12 cellular contexts compared by ENCODE assay signal in the genomic region with DNA sequence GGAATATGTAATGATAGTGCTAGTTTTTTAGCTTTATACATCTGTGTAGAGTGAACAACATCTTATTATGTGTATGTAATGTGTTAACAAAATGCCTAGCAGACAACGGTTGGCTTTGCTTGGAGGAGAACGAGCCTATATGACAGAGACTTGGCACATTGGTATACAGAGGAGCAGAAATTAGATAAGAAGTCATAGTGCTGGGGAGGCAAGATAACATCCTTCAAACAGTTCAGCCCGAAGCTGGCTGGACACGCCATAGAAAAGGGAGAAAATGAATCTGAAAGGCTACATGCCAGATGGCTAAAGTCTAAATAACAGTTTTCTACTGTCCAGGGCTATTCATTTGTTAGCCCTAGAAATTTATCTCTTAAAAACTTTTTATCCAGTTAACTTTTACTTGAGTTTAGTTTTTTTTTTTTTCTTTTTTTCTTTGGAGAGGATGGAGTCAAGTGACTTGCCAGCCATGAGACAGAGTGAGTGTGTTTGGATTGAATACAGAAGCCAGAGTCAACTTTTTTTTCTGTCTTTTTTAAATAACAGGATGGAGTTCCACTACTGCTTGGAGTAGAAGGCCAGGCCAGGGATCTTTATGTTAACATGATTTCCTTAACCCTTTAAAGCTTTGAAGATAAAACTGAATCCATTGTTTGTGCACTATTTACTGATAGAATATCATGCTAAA.
DNase-seq lines count a peak whose midpoint lies in the region; ATAC-seq, FAIRE-seq and TF ChIP-seq lines count a peak whose summit lies in the region.
"Had no signal": no experiment of that assay in that cellular context is flagged by ENCODE, and none has a peak within 500 bp of the region (broad histone marks: within the 10 kb centered on the region; RNA-seq: fewer than 3 reads in every experiment).

No MANE protein-coding gene starts in this region.

- H3K14ac ChIP-seq in H1 (ENCODE audit: insufficient read length) = no peak overlapping the region

- no peak overlapping the region for H4K8ac ChIP-seq in H1 (ENCODE audit: extremely low read depth, insufficient read depth, low read length)

- H3K4me1 Mint-ChIP-seq in activated T-helper 2 cell treated with anti-CD3 and anti-CD28 coated beads, Interferon-gamma antibody, Interleukin-2, Interleukin-4, amounts not matched to agents 10 μg/mL and 5 μg/mL and 100 μg/mL, durations not matched to agents 14 hours and 24 hours and 36 hours (ENCODE audit: low read depth) = peaks cover 2% of the 10 kb centered on the region

- H3K36me3 Mint-ChIP-seq in activated T-helper 2 cell treated with anti-CD3 and anti-CD28 coated beads, Interferon-gamma antibody, Interleukin-2, Interleukin-4, amounts not matched to agents 10 μg/mL and 5 μg/mL and 100 μg/mL, durations not matched to agents 14 hours and 24 hours and 36 hours (ENCODE audit: low read depth) = no peaks in the 10 kb centered on the region

- H3K9me3 ChIP-seq in GM23248 (ENCODE audit: low read depth) (no peaks in the 10 kb centered on the region), H1 (ENCODE audit: insufficient read depth in 2 of 2, low read depth in 1 of 2, low read length in 1 of 2) (no peaks in the 10 kb centered on the region), right lobe of liver (no peaks in the 10 kb centered on the region), gastrocnemius medialis (no peaks in the 10 kb centered on the region)
- H3K9me3 ChIP-seq: mucosa of descending colon had no signal

- H2AK5ac ChIP-seq in H1 (ENCODE audit: low read depth, low read length) = no peak overlapping the region

- H3K4me1 ChIP-seq in GM23248 (ENCODE audit: insufficient read depth) (peaks cover 27% of the 10 kb centered on the region), H1 (replicated peaks in 1 of 4; ENCODE audit: control insufficient read depth in 3 of 4, insufficient read depth in 4 of 4, low read length in 3 of 4) (no peaks in the 10 kb centered on the region; a peak in 3 of 7 replicates), right lobe of liver (peaks cover 0 to 43% (median 19%) of the 10 kb centered on the region in 4 donors), gastrocnemius medialis (peaks cover 11 to 16% of the 10 kb centered on the region in 2 donors)

- H3K27ac Mint-ChIP-seq in activated T-helper 2 cell treated with anti-CD3 and anti-CD28 coated beads, Interferon-gamma antibody, Interleukin-2, Interleukin-4, amounts not matched to agents 10 μg/mL and 5 μg/mL and 100 μg/mL, durations not matched to agents 14 hours and 24 hours and 36 hours = no peak overlapping the region

- peaks cover 25% of the 10 kb centered on the region for H3F3A ChIP-seq in GM23248 (ENCODE audit: insufficient read depth)

- H3K79me1 ChIP-seq in H1 (ENCODE audit: low read depth, low read length) = no peaks in the 10 kb centered on the region

- H2AFZ ChIP-seq in GM23248 (0 out of 2 replicates have a peak overlapping the region, but pooled peaks have one; percentile 7), H1 (ENCODE audit: low read length) (no peak overlapping the region)

- H3K4me3 ChIP-seq in GM23248 (no peak overlapping the region), H1 (ENCODE audit: extremely low read depth in 1 of 4, insufficient read depth in 2 of 4, low read depth in 3 of 4, low read length in 4 of 4) (no peak overlapping the region), right lobe of liver (no peak overlapping the region), gastrocnemius medialis (no peak overlapping the region)
- H3K4me3 ChIP-seq: mucosa of descending colon had no signal

- no peak overlapping the region for H2BK5ac ChIP-seq in H1 (ENCODE audit: low read depth, low read length)

- H3K36me3 ChIP-seq in GM23248 (ENCODE audit: low read depth) (no peaks in the 10 kb centered on the region), H1 (ENCODE audit: control insufficient read depth in 2 of 4, insufficient read depth in 4 of 4, low read length in 3 of 4) (no peaks in the 10 kb centered on the region; a peak in 1 of 8 replicates), right lobe of liver (no peaks in the 10 kb centered on the region), gastrocnemius medialis (no peaks in the 10 kb centered on the region)

- no peaks in the 10 kb centered on the region for H3K79me2 ChIP-seq in GM23248 (ENCODE audit: insufficient read depth)
- H3K79me2 ChIP-seq in H1 (ENCODE audit: control insufficient read depth in 1 of 2, insufficient read depth in 2 of 2, low read length in 2 of 2) = no peaks in the 10 kb centered on the region

- H3K23me2 ChIP-seq in H1 (ENCODE audit: low read depth, low read length) = no peaks in the 10 kb centered on the region

- POLR2A ChIA-PET in H1 (lab: Charles Lee; ENCODE audit: partially characterized antibody) = no interaction called here

- H3K27me3 ChIP-seq in GM23248 (replicated peaks; ENCODE audit: insufficient read depth) (no peaks in the 10 kb centered on the region), H1 (replicated peaks in 1 of 4; ENCODE audit: control insufficient read depth in 3 of 4, extremely low read depth in 1 of 4, insufficient read depth in 3 of 4, low read length in 3 of 4) (no peaks in the 10 kb centered on the region), right lobe of liver (no peaks in the 10 kb centered on the region), gastrocnemius medialis (no peaks in the 10 kb centered on the region)

- no peaks in the 10 kb centered on the region for H3K9me2 ChIP-seq in GM23248 (ENCODE audit: insufficient read depth)

- H2BK120ac ChIP-seq in H1 (replicated peaks; ENCODE audit: low read depth, low read length) = no peak overlapping the region

- TF ChIP-seq EP300 in H1 (IDR thresholded peaks at IDR 0.05; ENCODE audit: borderline replicate concordance in 1 of 2, low read depth in 2 of 2, low read length in 2 of 2) = no peak

- WGBS in GM23248 (ENCODE audit: low coverage in 1 of 2, low lambda C conversion rate in 2 of 2, missing lambda C conversion rate in 2 of 2), 2 experiments = 50 to 59% methylated on average over 4 of the region's 4 CpGs
- WGBS in H1 (ENCODE audit: extremely low coverage in 1 of 2, insufficient coverage in 1 of 2, insufficient read length in 1 of 2, insufficient replicate concordance in 2 of 2, low coverage in 1 of 2, low lambda C conversion rate in 2 of 2, missing lambda C conversion rate in 1 of 2), 2 experiments = 91% methylated on average over 4 of the region's 4 CpGs; no CpG with 5 or more reads in 1 of the 2 experiments
- 36% methylated on average over 4 of the region's 4 CpGs for WGBS in right lobe of liver (ENCODE audit: insufficient coverage, low coverage, low lambda C conversion rate, missing lambda C conversion rate)

- FAIRE-seq in H1 (lab: Jason Lieb, UNC) (no peak), RCC 7860 (lab: Jason Lieb, UNC) (no peak)

- H3K9ac ChIP-seq in GM23248 = no peak overlapping the region
- H3K9ac ChIP-seq in H1 (replicated peaks in 1 of 4; ENCODE audit: extremely low read depth in 1 of 4, low read depth in 3 of 4, low read length in 3 of 4) = no peak overlapping the region

- 0 out of 2 replicates have a peak overlapping the region, but pooled peaks have one; percentile 24 for H2BK15ac ChIP-seq in H1 (ENCODE audit: low read length)

- H2BK20ac ChIP-seq in H1 (ENCODE audit: low read length) = 0 out of 2 replicates have a peak overlapping the region, but pooled peaks have one; percentile 55

- no peaks in the 10 kb centered on the region for H3K27me3 Mint-ChIP-seq in activated T-helper 2 cell treated with anti-CD3 and anti-CD28 coated beads, Interferon-gamma antibody, Interleukin-2, Interleukin-4, amounts not matched to agents 10 μg/mL and 5 μg/mL and 100 μg/mL, durations not matched to agents 14 hours and 24 hours and 36 hours (ENCODE audit: low read depth)

- CTCF ChIA-PET in H1 (lab: Charles Lee; ENCODE audit: partially characterized antibody) = interaction anchor here (0.6 to 1.0 kb wide), 5 partner anchors 9 to 507 kb away, joined by 3 to 5 read pairs (median 3); no protein-coding TSS in a partner anchor

- no peak for ATAC-seq in right lobe of liver
- ATAC-seq in gastrocnemius medialis = no peak
- ATAC-seq: mucosa of descending colon had no signal

- H3K9me3 Mint-ChIP-seq in activated T-helper 2 cell treated with anti-CD3 and anti-CD28 coated beads, Interferon-gamma antibody, Interleukin-2, Interleukin-4, amounts not matched to agents 10 μg/mL and 5 μg/mL and 100 μg/mL, durations not matched to agents 14 hours and 24 hours and 36 hours = no peaks in the 10 kb centered on the region

- H3K4ac ChIP-seq in H1 (replicated peaks; ENCODE audit: insufficient read length, low read depth, low read length) = no peak overlapping the region

- H4K20me1 ChIP-seq in GM23248 (ENCODE audit: insufficient read depth) (no peaks in the 10 kb centered on the region), H1 (replicated peaks in 1 of 2; ENCODE audit: control insufficient read depth in 1 of 2, insufficient read depth in 2 of 2, low read length in 2 of 2) (no peaks in the 10 kb centered on the region)

- peak; percentile 29 for DNase-seq in GM23248
- DNase-seq in H1 (ENCODE audit: low read depth in 1 of 2, low spot score in 2 of 2) = no peak
- DNase-seq in right lobe of liver = no peak
- DNase-seq in gastrocnemius medialis = no peak
- DNase-seq in nucleus accumbens (lab: John Stamatoyannopoulos, UW) = no peak
- DNase-seq in activated CD4-positive, CD25-positive, alpha-beta regulatory T cell (lab: John Stamatoyannopoulos, UW) = no peak
- no peak for DNase-seq in RCC 7860 (ENCODE audit: low spot score)
- DNase-seq in activated T-helper 2 cell treated with anti-CD3 and anti-CD28 coated beads, Interferon-gamma antibody, Interleukin-2, Interleukin-4, amounts not matched to agents 10 μg/mL and 5 μg/mL and 100 μg/mL, durations not matched to agents 14 hours and 24 hours and 36 hours (ENCODE audit: low spot score) = no peak
- DNase-seq: activated CD4-positive, alpha-beta T cell treated with anti-CD3 and anti-CD28 coated beads for 4 hours; mucosa of descending colon; NK-92 treated with Interleukin-12 subunit alpha and Interleukin-12 subunit beta, amount 100 ng/mL, for 24 hours had no signal

- no peak overlapping the region for H3K23ac ChIP-seq in H1 (ENCODE audit: insufficient read length)

- H3K4me3 Mint-ChIP-seq in activated T-helper 2 cell treated with anti-CD3 and anti-CD28 coated beads, Interferon-gamma antibody, Interleukin-2, Interleukin-4, amounts not matched to agents 10 μg/mL and 5 μg/mL and 100 μg/mL, durations not matched to agents 14 hours and 24 hours and 36 hours (ENCODE audit: low read depth) = no peak overlapping the region

- H4K91ac ChIP-seq in H1 (replicated peaks; ENCODE audit: insufficient read length, low read length) = no peak overlapping the region

- TF ChIP-seq CTCF in H1 (IDR thresholded peaks at IDR 0.05; ENCODE audit: control extremely low read depth in 1 of 3, insufficient read depth in 1 of 3, low read depth in 1 of 3, low read length in 3 of 3) = no peak
- no peak for TF ChIP-seq CTCF in right lobe of liver (IDR thresholded peaks at IDR 0.05)
- no peak for TF ChIP-seq CTCF in gastrocnemius medialis (IDR thresholded peaks at IDR 0.05 in 4 of 5, conservative IDR thresholded peaks at IDR 0.05 in 1 of 5)

- no peak for TF ChIP-seq RAD21 in H1 (IDR thresholded peaks at IDR 0.05 in 1 of 2, conservative IDR thresholded peaks at IDR 0.05 in 1 of 2; ENCODE audit: low read depth in 2 of 2, low read length in 2 of 2)

- no peak overlapping the region for H3K56ac ChIP-seq in H1 (replicated peaks; ENCODE audit: insufficient read length, low read depth, low read length)

- H3K18ac ChIP-seq in H1 (ENCODE audit: extremely low read depth, low read length) = no peak overlapping the region

- H4K5ac ChIP-seq in H1 (ENCODE audit: insufficient read length, low read depth, low read length) = no peak overlapping the region

- in situ Hi-C loops in GM23248 (cut with MboI) = no loop called here
- in situ Hi-C loops in gastrocnemius medialis (cut with MboI; ENCODE audit: low sequenced_read_pairs in 4 of 4) = no loop called here

- no peak overlapping the region for H3K4me2 ChIP-seq in GM23248 (ENCODE audit: unreplicated experiment)
- H3K4me2 ChIP-seq in H1 (ENCODE audit: insufficient read depth in 1 of 2, low read depth in 2 of 2, low read length in 2 of 2) = no peak overlapping the region

- H3K27ac ChIP-seq in GM23248 (no peak overlapping the region), H1 (ENCODE audit: low read depth, low read length) (no peak overlapping the region), right lobe of liver (peak overlapping the region; percentile 84 to 90 (median 88)), gastrocnemius medialis (peak overlapping the region; percentile 1 to 41 (median 24))
- H3K27ac ChIP-seq: HL-60 had no signal

- no peak overlapping the region for H2BK12ac ChIP-seq in H1 (ENCODE audit: low read depth, low read length)

- TF ChIP-seq POLR2A in H1 (IDR thresholded peaks at IDR 0.05; ENCODE audit: control extremely low read depth in 1 of 2, low read depth in 2 of 2, low read length in 2 of 2) = no peak
- no peak for TF ChIP-seq POLR2A in right lobe of liver (IDR thresholded peaks at IDR 0.05)
- no peak for TF ChIP-seq POLR2A in gastrocnemius medialis (IDR thresholded peaks at IDR 0.05)

- intact Hi-C loops in right lobe of liver (cut with DNase I) (no loop called here), gastrocnemius medialis (cut with DNase I; ENCODE audit: low total_unique reads) (no loop called here)
- intact Hi-C loops in activated T-helper 2 cell treated with anti-CD3 and anti-CD28 coated beads, Interferon-gamma antibody, Interleukin-2, Interleukin-4, amounts not matched to agents 10 μg/mL and 5 μg/mL and 100 μg/mL, durations not matched to agents 14 hours and 24 hours and 36 hours (cut with micrococcal nuclease) = no loop called here

Comparison
In these comparisons a context has a peak if more than half of its experiments do, and no peak if none do; other contexts are left out.
1. H3K27ac ChIP-seq: peak in right lobe of liver (3 of 3) and gastrocnemius medialis (4 of 4); none in GM23248 (single experiment) and H1 (single experiment).